In genomic region chr3:186586245-186586644, GRCh38 we compare ENCODE assay signal across 4 cellular contexts. TPM values are rescaled to one million over a fixed set of nuclear protein-coding genes. Genes with fewer than 3 reads are reported as not detected.
"Had no signal": no experiment of that assay in that cellular context is flagged by ENCODE, and none has a peak within 500 bp of the region (broad histone marks: within the 10 kb centered on the region; RNA-seq: fewer than 3 reads in every experiment).

No MANE protein-coding gene starts in this region.

RNA-seq across cellular contexts. Expression of gene AHSG, which starts 26.6 kb away (rescaled TPM):
- total RNA-seq: LHCN-M2, M059J, MCF 10A, NCI-H460 had no signal

RNA-seq across cellular contexts. Expression of gene FETUB, which starts 54.0 kb away (rescaled TPM):
- total RNA-seq: M059J, MCF 10A, NCI-H460 had no signal
